1 cellular context compared by ENCODE assay signal in genomic region chr5:41903892-41904799, GRCh38.
TF ChIP-seq lines count a peak whose summit lies in the region.

RIMOC1 (plus strand) TSS chr5:41904344; CDS start chr5:41904368, 24 bp downstream.

TF ChIP-seq in A549, 52 proteins besides CTCF, POLR2A, EP300 and RAD21 (continued from another document):
- TF ChIP-seq NPAS2 (CRISPR knock-in tag; IDR thresholded peaks at IDR 0.05; ENCODE audit: borderline replicate concordance) (peak; percentile 57; the same call in 1 of the 2 replicates), MAZ (IDR thresholded peaks at IDR 0.05; ENCODE audit: borderline replicate concordance, low read depth, low read length) (no peak), ZFP36 (IDR thresholded peaks at IDR 0.05; ENCODE audit: borderline replicate concordance, partially characterized antibody) (no peak), SMC3 (IDR thresholded peaks at IDR 0.05) (no peak), TFCP2L1 (CRISPR knock-in tag; IDR thresholded peaks at IDR 0.05) (no peak), NFE2L2 (conservative IDR thresholded peaks at IDR 0.05; ENCODE audit: low read length) (no peak), BCL3 (IDR thresholded peaks at IDR 0.05) (peak; percentile 80; the same call in 2 of the 3 replicates), HOXB13 (CRISPR knock-in tag; IDR thresholded peaks at IDR 0.05; ENCODE audit: low read depth) (0 out of 2 replicates have a peak, but pooled peaks have one; percentile 34), PHF8 (IDR thresholded peaks at IDR 0.05; ENCODE audit: borderline replicate concordance, low read depth) (peak; percentile 99), CHD4 (IDR thresholded peaks at IDR 0.05; ENCODE audit: borderline replicate concordance) (no peak), RARB (CRISPR knock-in tag; IDR thresholded peaks at IDR 0.05) (no peak), GATA3 (IDR thresholded peaks at IDR 0.05; ENCODE audit: borderline replicate concordance) (peak; percentile 29; the same call in 1 of the 2 replicates), USF2 (IDR thresholded peaks at IDR 0.05) (peak; percentile 99), HDAC2 (IDR thresholded peaks at IDR 0.05) (peak; percentile 71; the same call in 1 of the 2 replicates), RCOR1 (IDR thresholded peaks at IDR 0.05; ENCODE audit: low read depth, low read length) (no peak), ELK1 (IDR thresholded peaks at IDR 0.05; ENCODE audit: low read depth, low read length) (0 out of 2 replicates have a peak, but pooled peaks have one; percentile 56), MAX (IDR thresholded peaks at IDR 0.05) (peak; percentile 82)
- TF ChIP-seq, protein P1, sequence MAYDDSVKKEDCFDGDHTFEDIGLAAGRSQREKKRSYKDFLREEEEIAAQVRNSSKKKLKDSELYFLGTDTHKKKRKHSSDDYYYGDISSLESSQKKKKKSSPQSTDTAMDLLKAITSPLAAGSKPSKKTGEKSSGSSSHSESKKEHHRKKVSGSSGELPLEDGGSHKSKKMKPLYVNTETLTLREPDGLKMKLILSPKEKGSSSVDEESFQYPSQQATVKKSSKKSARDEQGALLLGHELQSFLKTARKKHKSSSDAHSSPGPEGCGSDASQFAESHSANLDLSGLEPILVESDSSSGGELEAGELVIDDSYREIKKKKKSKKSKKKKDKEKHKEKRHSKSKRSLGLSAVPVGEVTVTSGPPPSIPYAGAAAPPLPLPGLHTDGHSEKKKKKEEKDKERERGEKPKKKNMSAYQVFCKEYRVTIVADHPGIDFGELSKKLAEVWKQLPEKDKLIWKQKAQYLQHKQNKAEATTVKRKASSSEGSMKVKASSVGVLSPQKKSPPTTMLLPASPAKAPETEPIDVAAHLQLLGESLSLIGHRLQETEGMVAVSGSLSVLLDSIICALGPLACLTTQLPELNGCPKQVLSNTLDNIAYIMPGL (CRISPR knock-in tag; IDR thresholded peaks at IDR 0.05; ENCODE audit: borderline replicate concordance): no peak
- TF ChIP-seq, protein P2, sequence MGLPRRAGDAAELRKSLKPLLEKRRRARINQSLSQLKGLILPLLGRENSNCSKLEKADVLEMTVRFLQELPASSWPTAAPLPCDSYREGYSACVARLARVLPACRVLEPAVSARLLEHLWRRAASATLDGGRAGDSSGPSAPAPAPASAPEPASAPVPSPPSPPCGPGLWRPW (IDR thresholded peaks at IDR 0.05): no peak
